Comparison of ENCODE assay signal across 11 cellular contexts in genomic region chr4:108155373-108155772, GRCh38. TPM values are rescaled to one million over a fixed set of nuclear protein-coding genes. Genes with fewer than 3 reads are reported as not detected.
DNase-seq lines count a peak whose midpoint lies in the region; ATAC-seq, FAIRE-seq and TF ChIP-seq lines count a peak whose summit lies in the region.
"Had no signal": no experiment of that assay in that cellular context is flagged by ENCODE, and none has a peak within 500 bp of the region (broad histone marks: within the 10 kb centered on the region; RNA-seq: fewer than 3 reads in every experiment).

No MANE protein-coding gene starts in this region.

- WGBS in HepG2 (ENCODE audit: low lambda C conversion rate): 45% methylated on average over 7 of the region's 7 CpGs
- WGBS in right lobe of liver (ENCODE audit: insufficient coverage, low coverage, low lambda C conversion rate, missing lambda C conversion rate): 44% methylated on average over 4 of the region's 7 CpGs

- TF ChIP-seq RAD21 in HepG2 (CRISPR knock-in tag; IDR thresholded peaks at IDR 0.05): no peak

- H3K9ac ChIP-seq in HepG2 (ENCODE audit: insufficient read depth, low read depth, low read length) (no peak overlapping the region), PC-3 (ENCODE audit: low read length) (no peak overlapping the region)

- TF ChIP-seq POLR2A in HepG2 (IDR thresholded peaks at IDR 0.05; ENCODE audit: insufficient read depth in 1 of 2, low read depth in 2 of 2, low read length in 2 of 2): no peak
- TF ChIP-seq POLR2A in right lobe of liver (IDR thresholded peaks at IDR 0.05): no peak

- BruUV-seq in HepG2 (replicated peaks; lab: Mats Ljungman, UMichigan) (no TSS peak), PC-3 (replicated peaks; lab: Mats Ljungman, UMichigan) (no TSS peak)

- H3K4me2 ChIP-seq in HepG2 (ENCODE audit: low read depth, low read length): no peak overlapping the region
- no peak overlapping the region for H3K4me2 ChIP-seq in PC-3 (ENCODE audit: low read length)

- no peaks in the 10 kb centered on the region for H3K9me2 ChIP-seq in PC-3 (replicated peaks; ENCODE audit: low read length)

- ATAC-seq in HepG2 (peak; percentile 23; the same call in 1 of the 3 replicates), right lobe of liver (no peak), PC-3 (no peak), GM21576 (IDR thresholded peaks at IDR 0.05; ENCODE audit: unreplicated experiment) (no peak), HG02970 (IDR thresholded peaks at IDR 0.05; ENCODE audit: low FRiP score, unreplicated experiment) (no peak)
- ATAC-seq: heart right ventricle; natural killer cell treated with Interleukin-12 subunit alpha and Interleukin-12 subunit beta and Interleukin-15 and Interleukin-18, amount 100 ng/mL, for 72 hours had no signal

- intact Hi-C loops in HepG2 (cut with micrococcal nuclease; ENCODE audit: unreplicated experiment) (loop anchor here (1.0 kb wide), 1 partner anchor 417 kb away; no protein-coding TSS in a partner anchor), right lobe of liver (cut with DNase I) (no loop called here), PC-3 (cut with micrococcal nuclease) (no loop called here)

- in situ Hi-C loops in HepG2 (cut with HindIII; ENCODE audit: extremely low pct_ligation_motif_present, low pct_unique_long_range_greater_than_20kb): no loop called here

- no peaks in the 10 kb centered on the region for H3K79me2 ChIP-seq in HepG2 (ENCODE audit: insufficient read depth, low read length)
- no peaks in the 10 kb centered on the region for H3K79me2 ChIP-seq in PC-3 (ENCODE audit: low read length)

- TF ChIP-seq CTCF in HepG2 (CRISPR knock-in tag; IDR thresholded peaks at IDR 0.05) (no peak), right lobe of liver (IDR thresholded peaks at IDR 0.05) (no peak), WERI-Rb-1 (IDR thresholded peaks at IDR 0.05; ENCODE audit: low read depth, low read length) (peak; percentile 22; the same call in 1 of the 2 replicates), fibroblast of mammary gland (conservative IDR thresholded peaks at IDR 0.05; ENCODE audit: control insufficient read depth, insufficient read depth, low read depth, low read length) (no peak), GM10248 (IDR thresholded peaks at IDR 0.05; ENCODE audit: control extremely low read depth, extremely low read depth, low read depth, missing control alignments) (no peak), PC-3 (conservative IDR thresholded peaks at IDR 0.05; ENCODE audit: low read depth, low read length) (no peak)

- H3K4me1 ChIP-seq in HepG2 (ENCODE audit: insufficient read depth, low read length): no peaks in the 10 kb centered on the region
- H3K4me1 ChIP-seq in right lobe of liver: no peaks in the 10 kb centered on the region
- no peaks in the 10 kb centered on the region for H3K4me1 ChIP-seq in PC-3 (ENCODE audit: insufficient read depth, low read length)
- H3K4me1 ChIP-seq: heart right ventricle had no signal

- H3K36me3 ChIP-seq in HepG2 (replicated peaks in 1 of 2; ENCODE audit: control insufficient read depth in 1 of 2, insufficient read depth in 2 of 2, low read length in 2 of 2): no peaks in the 10 kb centered on the region
- no peaks in the 10 kb centered on the region for H3K36me3 ChIP-seq in right lobe of liver
- no peaks in the 10 kb centered on the region for H3K36me3 ChIP-seq in WERI-Rb-1
- H3K36me3 ChIP-seq in PC-3 (ENCODE audit: low read depth, low read length): no peaks in the 10 kb centered on the region
- H3K36me3 ChIP-seq: heart right ventricle had no signal

- TF ChIP-seq EP300 in HepG2 (IDR thresholded peaks at IDR 0.05; ENCODE audit: low read depth in 2 of 2, low read length in 2 of 2) (no peak), HepG2 (CRISPR knock-in tag; IDR thresholded peaks at IDR 0.05; ENCODE audit: borderline replicate concordance) (no peak)

- no peak overlapping the region for H3K27ac ChIP-seq in HepG2 (ENCODE audit: extremely low read length, insufficient read depth, low read length)
- H3K27ac ChIP-seq in right lobe of liver: no peak overlapping the region
- H3K27ac ChIP-seq in WERI-Rb-1: no peak overlapping the region
- H3K27ac ChIP-seq in PC-3 (ENCODE audit: low read length): no peak overlapping the region
- H3K27ac ChIP-seq: heart right ventricle had no signal

- H3K27me3 ChIP-seq in HepG2 (ENCODE audit: control insufficient read depth in 1 of 2, insufficient read depth in 2 of 2, low read length in 2 of 2) (no peaks in the 10 kb centered on the region), right lobe of liver (no peaks in the 10 kb centered on the region), WERI-Rb-1 (ENCODE audit: insufficient read depth, low read depth, severe bottlenecking) (peaks cover 24% of the 10 kb centered on the region), PC-3 (ENCODE audit: low read length) (no peaks in the 10 kb centered on the region)

- no peaks in the 10 kb centered on the region for H3K9me3 ChIP-seq in HepG2 (ENCODE audit: low read length)
- H3K9me3 ChIP-seq in right lobe of liver: no peaks in the 10 kb centered on the region
- no peaks in the 10 kb centered on the region for H3K9me3 ChIP-seq in WERI-Rb-1 (ENCODE audit: severe bottlenecking)
- H3K9me3 ChIP-seq in PC-3 (ENCODE audit: low read length): no peaks in the 10 kb centered on the region
- H3K9me3 ChIP-seq: heart right ventricle had no signal

- H3K4me3 ChIP-seq in HepG2 (replicated peaks in 1 of 3; ENCODE audit: insufficient read depth in 1 of 3, low read depth in 2 of 3, low read length in 3 of 3) (no peak overlapping the region), right lobe of liver (no peak overlapping the region), WERI-Rb-1 (ENCODE audit: low read depth, low read length) (no peak overlapping the region), fibroblast of mammary gland (ENCODE audit: control insufficient read depth, low read depth, low read length) (peak overlapping the region; percentile 16), PC-3 (ENCODE audit: low read length) (no peak overlapping the region)
- H3K4me3 ChIP-seq: heart right ventricle had no signal

- H2AFZ ChIP-seq in HepG2 (ENCODE audit: low read length) (no peak overlapping the region), PC-3 (ENCODE audit: low read length) (no peak overlapping the region)

- POLR2A ChIA-PET in HepG2 (lab: Yijun Ruan, JAX) (no interaction called here), GM10248 (lab: Yijun Ruan, JAX) (no interaction called here), PC-3 (lab: Charles Lee; ENCODE audit: unreplicated experiment) (no interaction called here)

- FAIRE-seq in HepG2 (lab: Jason Lieb, UNC): no peak

- no peaks in the 10 kb centered on the region for H4K20me1 ChIP-seq in HepG2 (ENCODE audit: insufficient read depth, low read length)
- H4K20me1 ChIP-seq in PC-3 (ENCODE audit: low read length): no peaks in the 10 kb centered on the region

- no peaks in the 10 kb centered on the region for H3F3A ChIP-seq in PC-3 (ENCODE audit: low read length, unreplicated experiment)

- CTCF ChIA-PET in HepG2 (lab: Yijun Ruan, JAX; ENCODE audit: low intra/inter-chr PET ratio, low total read pairs): no interaction called here
- CTCF ChIA-PET in GM10248 (lab: Yijun Ruan, JAX): no interaction called here
- CTCF ChIA-PET in PC-3 (lab: Charles Lee): no interaction called here

- DNase-seq in HepG2 (ENCODE audit: low spot score) (no peak), right lobe of liver (no peak), WERI-Rb-1 (no peak), fibroblast of mammary gland (ENCODE audit: low read depth) (peak; percentile 65), GM10248 (ENCODE audit: extremely low spot score) (no peak), PC-3 (no peak)
- DNase-seq: heart right ventricle, NCI-H526 treated with DMSO at 0.1 percent for 48 hours had no signal

TF ChIP-seq in HepG2, 621 proteins besides CTCF, POLR2A, EP300 and RAD21 (continues in another document):
- TF ChIP-seq THAP7 (CRISPR knock-in tag; IDR thresholded peaks at IDR 0.05) (no peak), SUZ12 (IDR thresholded peaks at IDR 0.05; ENCODE audit: low read depth, low read length) (no peak), ZEB1 (IDR thresholded peaks at IDR 0.05; ENCODE audit: insufficient replicate concordance, low read depth) (no peak), JUND (CRISPR knock-in tag; IDR thresholded peaks at IDR 0.05) (no peak), MEF2D (CRISPR knock-in tag; IDR thresholded peaks at IDR 0.05) (no peak), ZNF781 (CRISPR knock-in tag; IDR thresholded peaks at IDR 0.05; ENCODE audit: borderline replicate concordance, not compliant biosample characterization) (no peak), ZNF501 (CRISPR knock-in tag; IDR thresholded peaks at IDR 0.05) (no peak)

RNA-seq across cellular contexts. Expression of gene LEF1, which starts 13.4 kb away (rescaled TPM):
- total RNA-seq in HepG2 (2016; rRNA removed; fragmentation: Illumina TruSeq; extraction: Trizol) (0.22 and 0.35 TPM in 2 replicates), right lobe of liver (under 1 TPM in 5 of 6 experiments, not detected in 1; 0.19 to 0.66 (median 0.42) TPM), PC-3 (2014; rRNA removed) (0.58 and 2.4 TPM in 2 replicates)
- 0.51 and 0.62 TPM in 2 replicates for total RNA-seq in HepG2 (2016; cell fraction: cytosol; rRNA removed; fragmentation: Illumina TruSeq; extraction: Trizol; ENCODE audit: low read depth)
- total RNA-seq in HepG2 (2016; cell fraction: insoluble cytoplasmic fraction; rRNA removed; fragmentation: Illumina TruSeq; extraction: Trizol): 0.12 and 0.32 TPM in 2 replicates
- total RNA-seq in HepG2 (2016; cell fraction: membrane; rRNA removed; fragmentation: Illumina TruSeq; extraction: Trizol): 0.65 TPM in 2 replicates
- 0.50 and 0.63 TPM in 2 replicates for total RNA-seq in HepG2 (2016; cell fraction: nucleus; rRNA removed; fragmentation: Illumina TruSeq; extraction: Trizol)
- polyA plus RNA-seq in HepG2 (2011; rRNA removed): 0.29 and 0.31 TPM in 2 replicates
- 0.18 and 0.52 TPM in 2 replicates for polyA plus RNA-seq in HepG2 (2011; cell fraction: cytosol; rRNA removed)
- polyA plus RNA-seq in HepG2 (2011; cell fraction: nucleus; rRNA removed): 0.24 and 0.31 TPM in 2 replicates
- 0.15 and 0.36 TPM in 2 replicates for polyA plus RNA-seq in HepG2 (2012)
- 0.42 and 0.57 TPM in 2 replicates for polyA plus RNA-seq in HepG2 (2016; cell fraction: cytosol; fragmentation: Illumina TruSeq; extraction: Trizol; ENCODE audit: low read depth)
- polyA plus RNA-seq in HepG2 (2016; cell fraction: insoluble cytoplasmic fraction; fragmentation: Illumina TruSeq; extraction: Trizol; ENCODE audit: low read depth): 0.66 and 0.85 TPM in 2 replicates
- 0.50 and 0.81 TPM in 2 replicates for polyA plus RNA-seq in HepG2 (2016; cell fraction: membrane; fragmentation: Illumina TruSeq; extraction: Trizol; ENCODE audit: low read depth)
- 0.83 and 1.2 TPM in 2 replicates for polyA plus RNA-seq in HepG2 (2016; cell fraction: nucleus; fragmentation: Illumina TruSeq; extraction: Trizol; ENCODE audit: insufficient read depth, low read depth)
- polyA minus RNA-seq in HepG2 (2011; rRNA and poly(A)+ RNA removed; ENCODE audit: low replicate concordance): 0.33 and 0.78 TPM in 2 replicates
- polyA minus RNA-seq in HepG2 (2011; cell fraction: cytosol; rRNA and poly(A)+ RNA removed): not detected in 2 replicates
- 0.39 TPM in 1 of 2 replicates, not detected in the other for polyA minus RNA-seq in HepG2 (2011; cell fraction: nucleus; rRNA and poly(A)+ RNA removed)
